In genomic region chr17:59620518-59621259, GRCh38 we compare ENCODE assay signal across 8 cellular contexts. TPM values are rescaled to one million over a fixed set of nuclear protein-coding genes. Genes with fewer than 3 reads are reported as not detected.
DNase-seq lines count a peak whose midpoint lies in the region; ATAC-seq and TF ChIP-seq lines count a peak whose summit lies in the region.

No MANE protein-coding gene starts in this region.

- no CpG with 5 or more reads among the region's 14 CpGs for WGBS in H9 (ENCODE audit: extremely low coverage, insufficient read length, low lambda C conversion rate)
- 1% methylated on average over 14 of the region's 14 CpGs for WGBS in testis, 2 donors

- no peaks in the 10 kb centered on the region for H3K9me3 Mint-ChIP-seq in H9
- no peaks in the 10 kb centered on the region for H3K9me3 Mint-ChIP-seq in activated T-helper 1 cell treated with anti-CD3 and anti-CD28 coated beads, Interleukin-12 subunit alpha, Interleukin-12 subunit beta, Interleukin-2, Interleukin-4 antibody, amounts not matched to agents 30 ng/mL and 10 ng/mL and 1 ng/mL, durations not matched to agents 14 hours and 24 hours and 36 hours

- no peaks in the 10 kb centered on the region for H4K20me1 ChIP-seq in H9 (ENCODE audit: control insufficient read depth, insufficient read depth, insufficient read length)
- H4K20me1 ChIP-seq in fibroblast of lung (ENCODE audit: control insufficient read depth, extremely low read depth, insufficient read depth, low read length) = peaks cover 10% of the 10 kb centered on the region
- H4K20me1 ChIP-seq in neural cell (ENCODE audit: insufficient read depth) = peaks cover 3% of the 10 kb centered on the region

- no peaks in the 10 kb centered on the region for H3K79me1 ChIP-seq in H9 (ENCODE audit: insufficient read depth, low read depth, low read length, poor library complexity, severe bottlenecking)

- H2AFZ ChIP-seq in H9 (ENCODE audit: low read length) (no peak overlapping the region), fibroblast of lung (ENCODE audit: low read length) (no peak overlapping the region), neural cell (ENCODE audit: low read depth, low read length) (no peak overlapping the region)

- H3K4ac ChIP-seq in H9 (ENCODE audit: low read depth, low read length) = no peak overlapping the region

- intact Hi-C loops in activated T-helper 1 cell treated with anti-CD3 and anti-CD28 coated beads, Interleukin-12 subunit alpha, Interleukin-12 subunit beta, Interleukin-2, Interleukin-4 antibody, amounts not matched to agents 30 ng/mL and 10 ng/mL and 1 ng/mL, durations not matched to agents 14 hours and 24 hours and 36 hours (cut with micrococcal nuclease) = loop anchor here (2.0 kb wide), 1 partner anchor 14 kb away; no protein-coding TSS in a partner anchor
- intact Hi-C loops in testis (cut with DNase I; ENCODE audit: low total_unique reads) = no loop called here

- H3K23me2 ChIP-seq in H9 (ENCODE audit: insufficient read length, low read depth, low read length, poor library complexity, severe bottlenecking) = peaks cover 5% of the 10 kb centered on the region

- DNase-seq in AG10803 (ENCODE audit: low read depth) (peak; percentile 23), H9 (peak; percentile 53), OCI-M1 (lab: John Stamatoyannopoulos, UW) (peak; percentile 87), fibroblast of lung (ENCODE audit: low read depth in 2 of 2) (peak in 1 of 2 donors; percentile 33), testis (peak; percentile 58)
- peak; percentile 25 for DNase-seq in activated T-helper 1 cell treated with anti-CD3 and anti-CD28 coated beads, Interleukin-12 subunit alpha, Interleukin-12 subunit beta, Interleukin-2, Interleukin-4 antibody, amounts not matched to agents 30 ng/mL and 10 ng/mL and 1 ng/mL, durations not matched to agents 14 hours and 24 hours and 36 hours (ENCODE audit: low spot score)

- TF ChIP-seq RAD21 in neural cell (conservative IDR thresholded peaks at IDR 0.05) = no peak

- H3K4me3 ChIP-seq in AG10803 (ENCODE audit: low read length) = peak overlapping the region; percentile 92
- peak overlapping the region; percentile 89 to 99 (median 97) for H3K4me3 ChIP-seq in fibroblast of lung (replicated peaks in 1 of 4; ENCODE audit: control extremely low read depth in 1 of 4, insufficient read depth in 1 of 4, low read depth in 3 of 4, low read length in 4 of 4)
- H3K4me3 ChIP-seq in neural cell (ENCODE audit: low read length) = peak overlapping the region; percentile 90
- peak overlapping the region; percentile 97 to 99 for H3K4me3 ChIP-seq in testis

- peaks cover 13% of the 10 kb centered on the region for H3F3A ChIP-seq in neural cell (ENCODE audit: insufficient read depth, low read length, poor library complexity, severe bottlenecking)

- H3K79me2 ChIP-seq in H9 (ENCODE audit: insufficient read depth, low read length) (peaks cover 52% of the 10 kb centered on the region), fibroblast of lung (ENCODE audit: control insufficient read depth, insufficient read depth, low read length) (peaks cover 65% of the 10 kb centered on the region), neural cell (replicated peaks; ENCODE audit: insufficient read depth, low read length) (peaks cover 66% of the 10 kb centered on the region)

- H3K9ac ChIP-seq in H9 (ENCODE audit: extremely low read depth, insufficient read length, low read length) (peak overlapping the region; percentile 95), fibroblast of lung (ENCODE audit: insufficient read depth, low read length) (peak overlapping the region; percentile 86), neural cell (ENCODE audit: low read length) (peak overlapping the region; percentile 100)

- H3K4me1 Mint-ChIP-seq in H9 = peaks cover 37 to 40% of the 10 kb centered on the region in 2 experiments
- H3K4me1 Mint-ChIP-seq in activated T-helper 1 cell treated with anti-CD3 and anti-CD28 coated beads, Interleukin-12 subunit alpha, Interleukin-12 subunit beta, Interleukin-2, Interleukin-4 antibody, amounts not matched to agents 30 ng/mL and 10 ng/mL and 1 ng/mL, durations not matched to agents 14 hours and 24 hours and 36 hours (ENCODE audit: low read depth) = peaks cover 63% of the 10 kb centered on the region

- H3K23ac ChIP-seq in H9 (ENCODE audit: insufficient read length, low read depth, low read length) = no peak overlapping the region

- no peak overlapping the region for H3T11ph ChIP-seq in H9 (ENCODE audit: low read length)

- peak overlapping the region; percentile 95 to 98 for H3K4me3 Mint-ChIP-seq in H9
- peak overlapping the region; percentile 97 for H3K4me3 Mint-ChIP-seq in activated T-helper 1 cell treated with anti-CD3 and anti-CD28 coated beads, Interleukin-12 subunit alpha, Interleukin-12 subunit beta, Interleukin-2, Interleukin-4 antibody, amounts not matched to agents 30 ng/mL and 10 ng/mL and 1 ng/mL, durations not matched to agents 14 hours and 24 hours and 36 hours

- no peaks in the 10 kb centered on the region; the same call in 1 of the 2 replicates for H3K4me1 ChIP-seq in H9 (ENCODE audit: insufficient read depth, low read length)
- peaks cover 5% of the 10 kb centered on the region for H3K4me1 ChIP-seq in fibroblast of lung (ENCODE audit: control insufficient read depth, extremely low read depth, insufficient read depth, low read length)
- peaks cover 23% of the 10 kb centered on the region for H3K4me1 ChIP-seq in testis

- TF ChIP-seq CTCF in AG10803 (conservative IDR thresholded peaks at IDR 0.05; ENCODE audit: low read length) = no peak
- TF ChIP-seq CTCF in H9 (conservative IDR thresholded peaks at IDR 0.05) = no peak
- TF ChIP-seq CTCF in fibroblast of lung (conservative IDR thresholded peaks at IDR 0.05 in 1 of 2, IDR thresholded peaks at IDR 0.05 in 1 of 2; ENCODE audit: low read depth in 1 of 2, low read length in 2 of 2) = no peak
- TF ChIP-seq CTCF in neural cell (IDR thresholded peaks at IDR 0.05; ENCODE audit: poor library complexity, severe bottlenecking) = no peak
- TF ChIP-seq CTCF in testis (IDR thresholded peaks at IDR 0.05) = no peak

- H3K18ac ChIP-seq in H9 (ENCODE audit: insufficient read length, low read depth, low read length) = no peak overlapping the region

- TF ChIP-seq EP300 in neural cell (conservative IDR thresholded peaks at IDR 0.05; ENCODE audit: poor library complexity, severe bottlenecking) = no peak

- H4K91ac ChIP-seq in H9 (ENCODE audit: insufficient read length, low read depth, low read length) = no peak overlapping the region

- H2BK5ac ChIP-seq in H9 (ENCODE audit: insufficient read length, low read length) = no peak overlapping the region

- H3K9me2 ChIP-seq in neural cell (ENCODE audit: insufficient read depth, low read length) = no peaks in the 10 kb centered on the region

- no peak for TF ChIP-seq POLR2A in testis (IDR thresholded peaks at IDR 0.05)

- H3K27me3 Mint-ChIP-seq in H9 (ENCODE audit: low read depth) = no peaks in the 10 kb centered on the region
- no peaks in the 10 kb centered on the region for H3K27me3 Mint-ChIP-seq in activated T-helper 1 cell treated with anti-CD3 and anti-CD28 coated beads, Interleukin-12 subunit alpha, Interleukin-12 subunit beta, Interleukin-2, Interleukin-4 antibody, amounts not matched to agents 30 ng/mL and 10 ng/mL and 1 ng/mL, durations not matched to agents 14 hours and 24 hours and 36 hours (ENCODE audit: insufficient read depth)

- no peaks in the 10 kb centered on the region for H3K27me3 ChIP-seq in H9 (ENCODE audit: insufficient read depth, low read length)
- H3K27me3 ChIP-seq in fibroblast of lung (ENCODE audit: control insufficient read depth, insufficient read depth, low read length) = no peaks in the 10 kb centered on the region
- no peaks in the 10 kb centered on the region for H3K27me3 ChIP-seq in neural cell (ENCODE audit: insufficient read depth, low read depth, low read length)
- H3K27me3 ChIP-seq in testis = no peaks in the 10 kb centered on the region

- no peak overlapping the region for H2BK15ac ChIP-seq in H9 (ENCODE audit: low read depth, low read length)

- no peak overlapping the region for H3K27ac ChIP-seq in H9 (ENCODE audit: insufficient read length, low read depth, low read length)
- H3K27ac ChIP-seq in fibroblast of lung (ENCODE audit: insufficient read depth, low read length) = peak overlapping the region; percentile 94
- H3K27ac ChIP-seq in neural cell (ENCODE audit: low read length) = peak overlapping the region; percentile 99
- peak overlapping the region; percentile 98 to 99 for H3K27ac ChIP-seq in testis

- H3K36me3 ChIP-seq in fibroblast of lung (ENCODE audit: control insufficient read depth, insufficient read depth, low read length) = no peaks in the 10 kb centered on the region
- no peaks in the 10 kb centered on the region for H3K36me3 ChIP-seq in neural cell (ENCODE audit: insufficient read depth, low read length)
- no peaks in the 10 kb centered on the region for H3K36me3 ChIP-seq in testis (ENCODE audit: low read depth, missing control alignments)

- peaks cover 0 to 2% (median 0%) of the 10 kb centered on the region in 3 experiments; a peak in 5 of 7 replicates for H3K36me3 Mint-ChIP-seq in H9 (ENCODE audit: insufficient read depth in 1 of 3, low read depth in 3 of 3)
- peaks cover 14% of the 10 kb centered on the region for H3K36me3 Mint-ChIP-seq in activated T-helper 1 cell treated with anti-CD3 and anti-CD28 coated beads, Interleukin-12 subunit alpha, Interleukin-12 subunit beta, Interleukin-2, Interleukin-4 antibody, amounts not matched to agents 30 ng/mL and 10 ng/mL and 1 ng/mL, durations not matched to agents 14 hours and 24 hours and 36 hours (ENCODE audit: low read depth)

- H4K8ac ChIP-seq in H9 (replicated peaks; ENCODE audit: insufficient read length, low read depth, low read length) = no peak overlapping the region

- no peak overlapping the region for H3K14ac ChIP-seq in H9 (ENCODE audit: insufficient read depth, low read length)

- H3K4me2 ChIP-seq in H9 (ENCODE audit: insufficient read depth, insufficient read length, low read length) (peak overlapping the region; percentile 93), fibroblast of lung (ENCODE audit: extremely low read depth, insufficient read depth, low read length) (peak overlapping the region; percentile 84), neural cell (ENCODE audit: low read length) (peak overlapping the region; percentile 100)

- no peak overlapping the region for H2BK12ac ChIP-seq in H9 (ENCODE audit: insufficient read length, low read depth, low read length)

- no peaks in the 10 kb centered on the region for H3K9me3 ChIP-seq in H9 (ENCODE audit: control insufficient read depth, low read depth, low read length)
- no peaks in the 10 kb centered on the region for H3K9me3 ChIP-seq in fibroblast of lung (ENCODE audit: control insufficient read depth, insufficient read depth, low read depth, low read length)
- no peaks in the 10 kb centered on the region for H3K9me3 ChIP-seq in neural cell (ENCODE audit: low read length)
- H3K9me3 ChIP-seq in testis = no peaks in the 10 kb centered on the region

- H3K27ac Mint-ChIP-seq in H9 = peak overlapping the region; percentile 100
- H3K27ac Mint-ChIP-seq in activated T-helper 1 cell treated with anti-CD3 and anti-CD28 coated beads, Interleukin-12 subunit alpha, Interleukin-12 subunit beta, Interleukin-2, Interleukin-4 antibody, amounts not matched to agents 30 ng/mL and 10 ng/mL and 1 ng/mL, durations not matched to agents 14 hours and 24 hours and 36 hours = peak overlapping the region; percentile 100

- no peak overlapping the region for H2BK20ac ChIP-seq in H9 (ENCODE audit: low read depth, low read length, poor library complexity, severe bottlenecking)

- H3K56ac ChIP-seq in H9 (ENCODE audit: insufficient read length, low read depth, low read length) = no peak overlapping the region

- H2BK120ac ChIP-seq in H9 (ENCODE audit: low read depth, low read length, poor library complexity, severe bottlenecking) = no peak overlapping the region

- no peak overlapping the region for H4K5ac ChIP-seq in H9 (ENCODE audit: insufficient read length, low read depth, low read length)

- no peak overlapping the region for H2AK5ac ChIP-seq in H9 (ENCODE audit: insufficient read length, low read length)

- no peak for ATAC-seq in GM19023 (IDR thresholded peaks at IDR 0.05; ENCODE audit: unreplicated experiment)

RNA-seq across cellular contexts. Expression of gene CLTC, which starts 1.0 kb away (rescaled TPM):
- total RNA-seq in H9 (2021) (241 and 254 TPM in 2 replicates), fibroblast of lung (327 and 468 TPM in 2 replicates), testis (100 to 1,000 TPM; 221 to 253 TPM)
- total RNA-seq in activated T-helper 1 cell treated with anti-CD3 and anti-CD28 coated beads, Interleukin-12 subunit alpha, Interleukin-12 subunit beta, Interleukin-2, Interleukin-4 antibody, amounts not matched to agents 30 ng/mL and 10 ng/mL and 1 ng/mL, durations not matched to agents 14 hours and 24 hours and 36 hours = 176 and 186 TPM in 2 replicates
- polyA plus RNA-seq in fibroblast of lung (621 and 833 TPM in 2 replicates), neural cell (189 and 218 TPM in 2 replicates), testis (ENCODE audit: insufficient read depth, low read depth, low replicate concordance) (137 TPM)
- polyA plus RNA-seq in fibroblast of lung (2012) = 267 and 321 TPM in 2 replicates
- polyA minus RNA-seq in fibroblast of lung (ENCODE audit: low replicate concordance) (725 and 762 TPM in 2 replicates), neural cell (388 and 465 TPM in 2 replicates)

RNA-seq across cellular contexts. Expression of gene DHX40, which starts 55.3 kb away (rescaled TPM):
- total RNA-seq in H9 (2021) (27.6 and 28.8 TPM in 2 replicates), fibroblast of lung (58.6 and 70.9 TPM in 2 replicates), testis (10 to 100 TPM; 60.8 to 71.9 TPM)
- 16.8 and 17.1 TPM in 2 replicates for total RNA-seq in activated T-helper 1 cell treated with anti-CD3 and anti-CD28 coated beads, Interleukin-12 subunit alpha, Interleukin-12 subunit beta, Interleukin-2, Interleukin-4 antibody, amounts not matched to agents 30 ng/mL and 10 ng/mL and 1 ng/mL, durations not matched to agents 14 hours and 24 hours and 36 hours
- polyA plus RNA-seq in fibroblast of lung (32.6 and 41.9 TPM in 2 replicates), neural cell (113 and 130 TPM in 2 replicates), testis (ENCODE audit: insufficient read depth, low read depth, low replicate concordance) (53.2 TPM)
- polyA plus RNA-seq in fibroblast of lung (2012) = 23.5 and 25.5 TPM in 2 replicates
- polyA minus RNA-seq in fibroblast of lung (ENCODE audit: low replicate concordance) (3.8 and 7.0 TPM in 2 replicates), neural cell (143 and 150 TPM in 2 replicates)
